ENCODE assay signal across 11 cellular contexts in genomic region chr9:113632776-113633590, GRCh38.
DNase-seq lines count a peak whose midpoint lies in the region; ATAC-seq and TF ChIP-seq lines count a peak whose summit lies in the region.
"Had no signal": no experiment of that assay in that cellular context is flagged by ENCODE, and none has a peak within 500 bp of the region (broad histone marks: within the 10 kb centered on the region; RNA-seq: fewer than 3 reads in every experiment).

No MANE protein-coding gene starts in this region.

- no peak overlapping the region for H3K4me3 ChIP-seq in endodermal cell (ENCODE audit: low read length)
- no peak overlapping the region for H3K4me3 ChIP-seq in neural progenitor cell

- peaks cover under 1% of the 10 kb centered on the region for H3F3A ChIP-seq in neural progenitor cell (ENCODE audit: low read depth)

- H3K9ac ChIP-seq in endodermal cell (ENCODE audit: extremely low read depth, low read length, poor library complexity, severe bottlenecking), result no peak overlapping the region
- no peak overlapping the region for H3K9ac ChIP-seq in neural progenitor cell

- H3K27me3 Mint-ChIP-seq in endodermal cell (ENCODE audit: insufficient read depth) (peaks cover 3% of the 10 kb centered on the region), neural progenitor cell (ENCODE audit: insufficient read depth, low read depth) (peaks cover 8% of the 10 kb centered on the region), immature natural killer cell (ENCODE audit: low read depth in 3 of 3) (peaks cover 2 to 4% (median 2%) of the 10 kb centered on the region in 3 donors)

- no peak overlapping the region for H2AFZ ChIP-seq in neural progenitor cell (replicated peaks)

- H3K4me1 Mint-ChIP-seq in endodermal cell (peaks cover 43% of the 10 kb centered on the region), neural progenitor cell (peaks cover 39% of the 10 kb centered on the region), immature natural killer cell (no peaks in the 10 kb centered on the region)

- no peaks in the 10 kb centered on the region for H3K9me3 ChIP-seq in endodermal cell (ENCODE audit: control insufficient read depth, low read length)
- no peaks in the 10 kb centered on the region for H3K9me3 ChIP-seq in neural progenitor cell (ENCODE audit: low read depth)

- TF ChIP-seq CTCF in endodermal cell (conservative IDR thresholded peaks at IDR 0.05), result no peak
- TF ChIP-seq CTCF in neural progenitor cell (IDR thresholded peaks at IDR 0.05), result no peak

- H3K79me2 ChIP-seq in neural progenitor cell (ENCODE audit: low read depth), result no peaks in the 10 kb centered on the region

- DNase-seq in EH (ENCODE audit: low read depth) (peak; percentile 76), M059J (ENCODE audit: low read depth) (peak; percentile 69), endodermal cell (peak; percentile 56), neural progenitor cell (ENCODE audit: low spot score) (no peak), immature natural killer cell (no peak), cerebellar nuclear complex (lab: John Stamatoyannopoulos, UW) (no peak), cortex of kidney (lab: John Stamatoyannopoulos, UW) (no peak)
- DNase-seq: NCI-H2081, T-helper 17 cell had no signal

- H3K9me3 Mint-ChIP-seq in endodermal cell (no peaks in the 10 kb centered on the region), neural progenitor cell (no peaks in the 10 kb centered on the region), immature natural killer cell (no peaks in the 10 kb centered on the region)

- no peak overlapping the region for H3K4me2 ChIP-seq in neural progenitor cell

- no peak for ATAC-seq in GM18511 (IDR thresholded peaks at IDR 0.05; ENCODE audit: unreplicated experiment)
- ATAC-seq: T-helper 17 cell had no signal

- no peaks in the 10 kb centered on the region for H4K20me1 ChIP-seq in neural progenitor cell (ENCODE audit: low read depth)

- H3K27ac ChIP-seq in endodermal cell (ENCODE audit: low read depth, low read length) (no peak overlapping the region), neural progenitor cell (no peak overlapping the region)
- H3K27ac ChIP-seq: epithelial cell of prostate had no signal

- no peak overlapping the region for H3K27ac Mint-ChIP-seq in endodermal cell
- H3K27ac Mint-ChIP-seq in neural progenitor cell, result peak overlapping the region; percentile 72
- H3K27ac Mint-ChIP-seq in immature natural killer cell, result peak overlapping the region in 1 of 6 donors; percentile 37
- H3K27ac Mint-ChIP-seq: T-helper 17 cell had no signal

- WGBS in endodermal cell (ENCODE audit: insufficient coverage in 1 of 2, insufficient read length in 1 of 2), 2 experiments, result 89 to 92% methylated on average over 13 to 15 of the region's 15 CpGs

- H3K4me3 Mint-ChIP-seq in endodermal cell, result no peak overlapping the region
- peak overlapping the region; percentile 28 for H3K4me3 Mint-ChIP-seq in neural progenitor cell
- no peak overlapping the region for H3K4me3 Mint-ChIP-seq in immature natural killer cell
- H3K4me3 Mint-ChIP-seq: T-helper 17 cell had no signal

- H3K27me3 ChIP-seq in endodermal cell (ENCODE audit: control insufficient read depth, insufficient read depth, low read length, poor library complexity, severe bottlenecking) (no peaks in the 10 kb centered on the region), neural progenitor cell (no peaks in the 10 kb centered on the region)

- H3K36me3 ChIP-seq in endodermal cell (ENCODE audit: control insufficient read depth, insufficient read depth, low read length) (no peaks in the 10 kb centered on the region), neural progenitor cell (no peaks in the 10 kb centered on the region)

- H3K36me3 Mint-ChIP-seq in endodermal cell (ENCODE audit: low read depth) (no peaks in the 10 kb centered on the region), neural progenitor cell (no peaks in the 10 kb centered on the region), immature natural killer cell (no peaks in the 10 kb centered on the region)

- H3K4me1 ChIP-seq in endodermal cell (ENCODE audit: control insufficient read depth, insufficient read depth, low read length) (peaks cover 26% of the 10 kb centered on the region), neural progenitor cell (peaks cover 11% of the 10 kb centered on the region)

Comparison
In these comparisons a context has a peak if more than half of its experiments do, and no peak if none do; other contexts are left out.
1. DNase-seq: peak in EH (single experiment), M059J (single experiment) and endodermal cell (single experiment); none in neural progenitor cell (single experiment), immature natural killer cell (0 of 3), cerebellar nuclear complex (0 of 2) and cortex of kidney (single experiment).